29 cellular contexts compared by ENCODE assay signal in genomic region chr5:102690910-102691309, GRCh38.
DNase-seq lines count a peak whose midpoint lies in the region; TF ChIP-seq lines count a peak whose summit lies in the region.
"Had no signal": no experiment of that assay in that cellular context is flagged by ENCODE, and none has a peak within 500 bp of the region (broad histone marks: within the 10 kb centered on the region; RNA-seq: fewer than 3 reads in every experiment).

No MANE protein-coding gene starts in this region.

- DNase-seq in Karpas-422, result peak; percentile 2
- no peak for DNase-seq in NCI-H2196 (lab: John Stamatoyannopoulos, UW; ENCODE audit: unreplicated experiment)
- no peak for DNase-seq in cerebellum (ENCODE audit: low spot score)
- DNase-seq: 8988T; ACHN; AML-193; BE2C; C1 segment of cervical spinal cord; Caco-2; Calu3; CD4-positive, alpha-beta memory T cell; CD4-positive, alpha-beta T cell; CD4-positive, CD25-positive, alpha-beta regulatory T cell; CD8-positive, alpha-beta memory T cell; CD8-positive, alpha-beta T cell; COR-L47; DMS 273 treated with DMSO at 0.1 percent for 48 hours; DMS153; DMS53; DMS79; DMS79 treated with DMSO at 0.1 percent for 48 hours; DND-41; EL had no signal

- H3K27me3 ChIP-seq in Karpas-422 (ENCODE audit: low read length) (no peaks in the 10 kb centered on the region), neural cell (ENCODE audit: insufficient read depth, low read depth, low read length) (no peaks in the 10 kb centered on the region)
- H3K27me3 ChIP-seq: BE2C; BLaER1; BLaER1 treated with 17β-estradiol and CSF1 and Interleukin-3, amounts not matched to agents 10 nM and 100 nM had no signal

- H3K27ac ChIP-seq in Karpas-422 (ENCODE audit: low read length), result no peak overlapping the region
- H3K27ac ChIP-seq in neural cell (ENCODE audit: low read length), result peak overlapping the region; percentile 48
- H3K27ac ChIP-seq: 22Rv1; A549; BLaER1; BLaER1 treated with 17β-estradiol and CSF1 and Interleukin-3, amounts not matched to agents 10 nM and 100 nM; C4-2B had no signal

- H3K4me2 ChIP-seq in Karpas-422 (ENCODE audit: low read depth, low read length, poor library complexity, severe bottlenecking) (no peak overlapping the region), neural cell (ENCODE audit: low read length) (no peak overlapping the region)
- H3K4me2 ChIP-seq: A549; BLaER1; BLaER1 treated with 17β-estradiol and CSF1 and Interleukin-3, amounts not matched to agents 10 nM and 100 nM had no signal

- H3K9me3 ChIP-seq in Karpas-422 (ENCODE audit: low read length) (no peaks in the 10 kb centered on the region), neural cell (ENCODE audit: low read length) (no peaks in the 10 kb centered on the region)
- H3K9me3 ChIP-seq: A549, BE2C, Caco-2 had no signal

- H3K79me2 ChIP-seq in Karpas-422 (ENCODE audit: low read length), result no peaks in the 10 kb centered on the region
- H3K79me2 ChIP-seq in neural cell (replicated peaks; ENCODE audit: insufficient read depth, low read length), result no peaks in the 10 kb centered on the region

- H3K9ac ChIP-seq in Karpas-422 (ENCODE audit: low read length) (no peak overlapping the region), neural cell (ENCODE audit: low read length) (no peak overlapping the region)
- H3K9ac ChIP-seq: BLaER1; BLaER1 treated with 17β-estradiol and CSF1 and Interleukin-3, amounts not matched to agents 10 nM and 100 nM had no signal

- H4K20me1 ChIP-seq in Karpas-422 (ENCODE audit: insufficient read depth, low read depth, low read length) (no peaks in the 10 kb centered on the region), neural cell (ENCODE audit: insufficient read depth) (no peaks in the 10 kb centered on the region)
- H4K20me1 ChIP-seq: BLaER1; BLaER1 treated with 17β-estradiol and CSF1 and Interleukin-3, amounts not matched to agents 10 nM and 100 nM had no signal

- H3K36me3 ChIP-seq in Karpas-422 (ENCODE audit: insufficient read depth, low read length) (no peaks in the 10 kb centered on the region), neural cell (ENCODE audit: insufficient read depth, low read length) (no peaks in the 10 kb centered on the region)
- H3K36me3 ChIP-seq: BE2C; BLaER1; BLaER1 treated with 17β-estradiol and CSF1 and Interleukin-3, amounts not matched to agents 10 nM and 100 nM had no signal

- peak; percentile 91 for TF ChIP-seq EP300 in neural cell (conservative IDR thresholded peaks at IDR 0.05; ENCODE audit: poor library complexity, severe bottlenecking)

- no peaks in the 10 kb centered on the region for H3K4me1 ChIP-seq in Karpas-422 (ENCODE audit: low read length)
- H3K4me1 ChIP-seq: A549; BE2C; BLaER1; BLaER1 treated with 17β-estradiol and CSF1 and Interleukin-3, amounts not matched to agents 10 nM and 100 nM; Caco-2 had no signal

- H3K9me2 ChIP-seq in Karpas-422 (replicated peaks; ENCODE audit: insufficient read depth, low read length) (no peaks in the 10 kb centered on the region), neural cell (ENCODE audit: insufficient read depth, low read length) (no peaks in the 10 kb centered on the region)

- TF ChIP-seq RAD21 in neural cell (conservative IDR thresholded peaks at IDR 0.05), result no peak

- no peak overlapping the region for H2AFZ ChIP-seq in Karpas-422 (ENCODE audit: low read length)
- H2AFZ ChIP-seq in neural cell (ENCODE audit: low read depth, low read length), result no peak overlapping the region

- H3K4me3 ChIP-seq in Karpas-422 (ENCODE audit: low read length), result no peak overlapping the region
- H3K4me3 ChIP-seq in neural cell (ENCODE audit: low read length), result no peak overlapping the region
- H3K4me3 ChIP-seq: A549; BLaER1; BLaER1 treated with 17β-estradiol and CSF1 and Interleukin-3, amounts not matched to agents 10 nM and 100 nM had no signal

- no peaks in the 10 kb centered on the region for H3F3A ChIP-seq in neural cell (ENCODE audit: insufficient read depth, low read length, poor library complexity, severe bottlenecking)

- no peak for TF ChIP-seq CTCF in neural cell (IDR thresholded peaks at IDR 0.05; ENCODE audit: poor library complexity, severe bottlenecking)

TF ChIP-seq in neural cell, 6 proteins besides CTCF, POLR2A, EP300 and RAD21:
- TF ChIP-seq REST (IDR thresholded peaks at IDR 0.05; ENCODE audit: borderline replicate concordance), result peak; percentile 71
- no peak for TF ChIP-seq EZH2 (IDR thresholded peaks at IDR 0.05; ENCODE audit: borderline replicate concordance, insufficient read depth, low read length, poor library complexity, severe bottlenecking)
- TF ChIP-seq TAF1 (IDR thresholded peaks at IDR 0.05; ENCODE audit: low read depth), result no peak
- no peak for TF ChIP-seq MXI1 (conservative IDR thresholded peaks at IDR 0.05; ENCODE audit: poor library complexity, severe bottlenecking)
- TF ChIP-seq POLR2AphosphoS5 (IDR thresholded peaks at IDR 0.05), result peak; percentile 60
- no peak for TF ChIP-seq SMC3 (conservative IDR thresholded peaks at IDR 0.05; ENCODE audit: poor library complexity)
